Comparison of ENCODE assay signal across 18 cellular contexts in genomic region chr7:55044318-55044717, GRCh38. TPM values are rescaled to one million over a fixed set of nuclear protein-coding genes. Genes with fewer than 3 reads are reported as not detected.
A peak's percentile ranks its signal among the peaks of the same experiment; 100 is the strongest.
DNase-seq lines count a peak whose midpoint lies in the region; ATAC-seq, FAIRE-seq and TF ChIP-seq lines count a peak whose summit lies in the region.
"Had no signal": no experiment of that assay in that cellular context is flagged by ENCODE, and none has a peak within 500 bp of the region (broad histone marks: within the 10 kb centered on the region; RNA-seq: fewer than 3 reads in every experiment).

No MANE protein-coding gene starts in this region.

- no peak for TF ChIP-seq CTCF in ascending aorta (IDR thresholded peaks at IDR 0.05)
- no peak for TF ChIP-seq CTCF in keratinocyte (optimal IDR thresholded peaks at IDR 0.05 in 1 of 3, IDR thresholded peaks at IDR 0.05 in 1 of 3, conservative IDR thresholded peaks at IDR 0.05 in 1 of 3; ENCODE audit: extremely low read depth in 1 of 3, insufficient read depth in 2 of 3, low read length in 3 of 3)
- TF ChIP-seq CTCF in parathyroid adenoma (IDR thresholded peaks at IDR 0.05), result no peak

- H3K4me2 ChIP-seq in keratinocyte (ENCODE audit: control insufficient read depth, extremely low read depth, insufficient read depth, low read depth, low read length) (peak overlapping the region; percentile 58), parathyroid adenoma (ENCODE audit: low read length) (no peak overlapping the region)

- H3K4me3 ChIP-seq in ascending aorta, result no peak overlapping the region
- no peak overlapping the region for H3K4me3 ChIP-seq in keratinocyte (ENCODE audit: control insufficient read depth in 2 of 3, extremely low read depth in 1 of 3, insufficient read depth in 2 of 3, low read depth in 1 of 3, low read length in 3 of 3)
- no peak overlapping the region for H3K4me3 ChIP-seq in parathyroid adenoma (ENCODE audit: low read depth, low read length)
- H3K4me3 ChIP-seq in thymus (ENCODE audit: low read length), result no peak overlapping the region
- H3K4me3 ChIP-seq: MG63 had no signal

- ATAC-seq in HG02588 (IDR thresholded peaks at IDR 0.05; ENCODE audit: unreplicated experiment), result no peak
- ATAC-seq: stimulated activated memory B cell treated with anti-CD40 and anti-IgM and Interleukin-4, amounts not matched to agents 10 μg/mL and 1 μg/mL and 100 μg/mL, for 72 hours; T-cell had no signal

- peaks cover 4% of the 10 kb centered on the region for H3K9me1 ChIP-seq in keratinocyte (ENCODE audit: control insufficient read depth, extremely low read depth, insufficient read depth, low read length)

- peaks cover 4% of the 10 kb centered on the region for H3K27me3 Mint-ChIP-seq in activated CD4-positive, alpha-beta T cell treated with anti-CD3 and anti-CD28 coated beads, Interleukin-2, amount 10 ng/mL, durations not matched to agents 24 days and 14 days
- peaks cover 1% of the 10 kb centered on the region for H3K27me3 Mint-ChIP-seq in activated CD4-positive, alpha-beta memory T cell treated with anti-CD3 and anti-CD28 coated beads for 36 hours
- H3K27me3 Mint-ChIP-seq: stimulated activated memory B cell treated with anti-CD40 and anti-IgM and Interleukin-4, amounts not matched to agents 10 μg/mL and 1 μg/mL and 100 μg/mL, for 72 hours had no signal

- dilution Hi-C loops in keratinocyte (cut with MboI; ENCODE audit: extremely low pct_ligation_motif_present, low sequenced_read_pairs), result no loop called here

- H2AFZ ChIP-seq in keratinocyte (ENCODE audit: control insufficient read depth, low read length) (no peak overlapping the region), parathyroid adenoma (peak overlapping the region; percentile 44)

- WGBS in thymus, result 95% methylated on average over 6 of the region's 6 CpGs

- POLR2A ChIA-PET in activated CD4-positive, alpha-beta memory T cell treated with anti-CD3 and anti-CD28 coated beads for 36 hours (lab: Charles Lee), result no interaction called here

- H3K9me3 ChIP-seq in ascending aorta (no peaks in the 10 kb centered on the region), keratinocyte (ENCODE audit: control insufficient read depth, low read depth, low read length) (no peaks in the 10 kb centered on the region), parathyroid adenoma (ENCODE audit: control insufficient read depth, low read length) (no peaks in the 10 kb centered on the region), thymus (ENCODE audit: control insufficient read depth) (no peaks in the 10 kb centered on the region)
- H3K9me3 ChIP-seq: MG63 had no signal

- no peak overlapping the region for H3K4me3 Mint-ChIP-seq in activated CD4-positive, alpha-beta T cell treated with anti-CD3 and anti-CD28 coated beads, Interleukin-2, amount 10 ng/mL, durations not matched to agents 24 days and 14 days
- H3K4me3 Mint-ChIP-seq in activated CD4-positive, alpha-beta memory T cell treated with anti-CD3 and anti-CD28 coated beads for 36 hours, result no peak overlapping the region
- H3K4me3 Mint-ChIP-seq: stimulated activated memory B cell treated with anti-CD40 and anti-IgM and Interleukin-4, amounts not matched to agents 10 μg/mL and 1 μg/mL and 100 μg/mL, for 72 hours; T-cell had no signal

- DNase-seq in ascending aorta (ENCODE audit: low spot score in 2 of 2), result peak in 1 of 2 donors; percentile 30
- no peak for DNase-seq in keratinocyte (ENCODE audit: low read depth, low spot score)
- DNase-seq in activated CD4-positive, alpha-beta T cell treated with anti-CD3 and anti-CD28 coated beads, Interleukin-2, amount 10 ng/mL, durations not matched to agents 24 days and 14 days, result no peak
- no peak for DNase-seq in NCI-H187 (lab: John Stamatoyannopoulos, UW)
- DNase-seq in activated CD4-positive, alpha-beta memory T cell treated with anti-CD3 and anti-CD28 coated beads for 36 hours, result no peak
- DNase-seq: activated CD4-positive, alpha-beta T cell treated with anti-CD3 and anti-CD28 coated beads, Interleukin-2, amount 50 U/mL, for 1 hour; anterior cingulate cortex; DND-41; foreskin melanocyte; NCI-H187 treated with DMSO at 0.1 percent for 48 hours; NCI-H446; Right ventricle myocardium superior; T-cell had no signal

- H3K36me3 ChIP-seq in ascending aorta (no peaks in the 10 kb centered on the region), keratinocyte (ENCODE audit: control insufficient read depth in 2 of 2, extremely low read depth in 1 of 2, insufficient read depth in 2 of 2, low read length in 2 of 2) (peaks cover 12 to 46% of the 10 kb centered on the region in 2 experiments), parathyroid adenoma (ENCODE audit: control insufficient read depth, insufficient read depth, low read length) (no peaks in the 10 kb centered on the region), thymus (ENCODE audit: control insufficient read depth, insufficient read depth) (no peaks in the 10 kb centered on the region)

- peak overlapping the region; percentile 3 for H3K9ac ChIP-seq in keratinocyte (ENCODE audit: control insufficient read depth, extremely low read depth, insufficient read depth, low read length)
- no peak overlapping the region for H3K9ac ChIP-seq in parathyroid adenoma

- H3K4me1 Mint-ChIP-seq in activated CD4-positive, alpha-beta T cell treated with anti-CD3 and anti-CD28 coated beads, Interleukin-2, amount 10 ng/mL, durations not matched to agents 24 days and 14 days, result no peaks in the 10 kb centered on the region
- H3K4me1 Mint-ChIP-seq in activated CD4-positive, alpha-beta memory T cell treated with anti-CD3 and anti-CD28 coated beads for 36 hours (ENCODE audit: low read depth), result no peaks in the 10 kb centered on the region
- H3K4me1 Mint-ChIP-seq: stimulated activated memory B cell treated with anti-CD40 and anti-IgM and Interleukin-4, amounts not matched to agents 10 μg/mL and 1 μg/mL and 100 μg/mL, for 72 hours; T-cell had no signal

- H3K27me3 ChIP-seq in ascending aorta, result no peaks in the 10 kb centered on the region
- H3K27me3 ChIP-seq in keratinocyte (ENCODE audit: control insufficient read depth, extremely low read depth, insufficient read depth, low read length), result no peaks in the 10 kb centered on the region
- no peaks in the 10 kb centered on the region for H3K27me3 ChIP-seq in parathyroid adenoma (ENCODE audit: control insufficient read depth, insufficient read depth, low read length)
- no peaks in the 10 kb centered on the region for H3K27me3 ChIP-seq in thymus (ENCODE audit: control insufficient read depth, insufficient read depth)
- H3K27me3 ChIP-seq: MG63 had no signal

- FAIRE-seq in keratinocyte (lab: Jason Lieb, UNC), result peak; percentile 17

- CTCF ChIA-PET in activated CD4-positive, alpha-beta memory T cell treated with anti-CD3 and anti-CD28 coated beads for 36 hours (lab: Charles Lee), result interaction anchor here (0.9 kb wide), 1 partner anchor 211 kb away, joined by 3 read pairs; no protein-coding TSS in a partner anchor

- no peak overlapping the region for H3K27ac Mint-ChIP-seq in activated CD4-positive, alpha-beta T cell treated with anti-CD3 and anti-CD28 coated beads, Interleukin-2, amount 10 ng/mL, durations not matched to agents 24 days and 14 days
- no peak overlapping the region for H3K27ac Mint-ChIP-seq in activated CD4-positive, alpha-beta memory T cell treated with anti-CD3 and anti-CD28 coated beads for 36 hours
- H3K27ac Mint-ChIP-seq: stimulated activated memory B cell treated with anti-CD40 and anti-IgM and Interleukin-4, amounts not matched to agents 10 μg/mL and 1 μg/mL and 100 μg/mL, for 72 hours; T-cell had no signal

- no peaks in the 10 kb centered on the region for H3K9me3 Mint-ChIP-seq in activated CD4-positive, alpha-beta T cell treated with anti-CD3 and anti-CD28 coated beads, Interleukin-2, amount 10 ng/mL, durations not matched to agents 24 days and 14 days
- H3K9me3 Mint-ChIP-seq in activated CD4-positive, alpha-beta memory T cell treated with anti-CD3 and anti-CD28 coated beads for 36 hours, result no peaks in the 10 kb centered on the region
- H3K9me3 Mint-ChIP-seq: stimulated activated memory B cell treated with anti-CD40 and anti-IgM and Interleukin-4, amounts not matched to agents 10 μg/mL and 1 μg/mL and 100 μg/mL, for 72 hours; T-cell had no signal

- H3K4me1 ChIP-seq in ascending aorta, result peaks cover 4 to 34% of the 10 kb centered on the region in 2 donors
- H3K4me1 ChIP-seq in keratinocyte (ENCODE audit: control insufficient read depth, extremely low read depth, insufficient read depth, low read length), result peaks cover 62% of the 10 kb centered on the region
- H3K4me1 ChIP-seq in parathyroid adenoma, result peaks cover 11% of the 10 kb centered on the region
- H3K4me1 ChIP-seq in thymus (ENCODE audit: control insufficient read depth, insufficient read depth, low read length), result no peaks in the 10 kb centered on the region

- no peaks in the 10 kb centered on the region for H3K36me3 Mint-ChIP-seq in activated CD4-positive, alpha-beta T cell treated with anti-CD3 and anti-CD28 coated beads, Interleukin-2, amount 10 ng/mL, durations not matched to agents 24 days and 14 days (ENCODE audit: low read depth)
- H3K36me3 Mint-ChIP-seq in activated CD4-positive, alpha-beta memory T cell treated with anti-CD3 and anti-CD28 coated beads for 36 hours, result no peaks in the 10 kb centered on the region
- H3K36me3 Mint-ChIP-seq: stimulated activated memory B cell treated with anti-CD40 and anti-IgM and Interleukin-4, amounts not matched to agents 10 μg/mL and 1 μg/mL and 100 μg/mL, for 72 hours; T-cell had no signal

- peaks cover 32% of the 10 kb centered on the region for H4K20me1 ChIP-seq in keratinocyte (ENCODE audit: control insufficient read depth, extremely low read depth, insufficient read depth, low read length)

- H3K27ac ChIP-seq in ascending aorta (peak overlapping the region; percentile 37 to 51), keratinocyte (ENCODE audit: control insufficient read depth, insufficient read depth, low read length) (peak overlapping the region; percentile 23), parathyroid adenoma (no peak overlapping the region), thymus (ENCODE audit: low read depth) (peak overlapping the region; percentile 49)

- intact Hi-C loops in ascending aorta (cut with DNase I), result no loop called here
- intact Hi-C loops in activated CD4-positive, alpha-beta T cell treated with anti-CD3 and anti-CD28 coated beads, Interleukin-2, amount 10 ng/mL, durations not matched to agents 24 days and 14 days (cut with micrococcal nuclease), result no loop called here
- intact Hi-C loops in activated CD4-positive, alpha-beta memory T cell treated with anti-CD3 and anti-CD28 coated beads for 36 hours (cut with micrococcal nuclease), result no loop called here

- H3K79me2 ChIP-seq in keratinocyte (ENCODE audit: control insufficient read depth, insufficient read depth, low read length) (peaks cover 99% of the 10 kb centered on the region), parathyroid adenoma (no peaks in the 10 kb centered on the region)

RNA-seq across cellular contexts. Expression of gene EGFR, which starts 25.5 kb away (rescaled TPM):
- 33.8 TPM for total RNA-seq in ascending aorta
- polyA plus RNA-seq in keratinocyte, result 109 to 159 TPM (median 120 TPM) in 3 replicates
- polyA plus RNA-seq in keratinocyte (2011; ENCODE audit: low read depth), result 54.6 TPM
- polyA plus RNA-seq in keratinocyte (2011; cell fraction: cytosol; rRNA removed), result 58.5 and 79.5 TPM in 2 replicates
- 351 and 352 TPM in 2 replicates for polyA plus RNA-seq in keratinocyte (2011; cell fraction: nucleus; rRNA removed)
- 75.7 and 124 TPM in 2 replicates for polyA plus RNA-seq in keratinocyte (2012; ENCODE audit: low replicate concordance)
- polyA minus RNA-seq in keratinocyte, result 306 to 451 TPM (median 333 TPM) in 3 replicates
- 216 TPM for polyA minus RNA-seq in keratinocyte (2011; cell fraction: cytosol; rRNA and poly(A)+ RNA removed)
- polyA minus RNA-seq in keratinocyte (2011; cell fraction: nucleus; rRNA and poly(A)+ RNA removed), result 624 and 980 TPM in 2 replicates
- polyA plus RNA-seq in thymus, result 19.5 TPM
- total RNA-seq in activated CD4-positive, alpha-beta T cell treated with anti-CD3 and anti-CD28 coated beads, Interleukin-2, amount 10 ng/mL, durations not matched to agents 24 days and 14 days, result not detected in 2 replicates
- not detected for total RNA-seq in activated CD4-positive, alpha-beta memory T cell treated with anti-CD3 and anti-CD28 coated beads for 36 hours

Comparison
In these comparisons a context has a peak if more than half of its experiments do, and no peak if none do; other contexts are left out.
1. RNA of gene EGFR, which starts 25.5 kb away (total RNA-seq): 33.8 TPM in ascending aorta (single experiment); not detected in activated CD4-positive, alpha-beta memory T cell treated with anti-CD3 and anti-CD28 coated beads for 36 hours and not detected in activated CD4-positive, alpha-beta T cell treated with anti-CD3 and anti-CD28 coated beads, Interleukin-2, amount 10 ng/mL, durations not matched to agents 24 days and 14 days; every median in the first group is over 10 times any median in the second.